9 cellular contexts compared by ENCODE assay signal in the genomic region with DNA sequence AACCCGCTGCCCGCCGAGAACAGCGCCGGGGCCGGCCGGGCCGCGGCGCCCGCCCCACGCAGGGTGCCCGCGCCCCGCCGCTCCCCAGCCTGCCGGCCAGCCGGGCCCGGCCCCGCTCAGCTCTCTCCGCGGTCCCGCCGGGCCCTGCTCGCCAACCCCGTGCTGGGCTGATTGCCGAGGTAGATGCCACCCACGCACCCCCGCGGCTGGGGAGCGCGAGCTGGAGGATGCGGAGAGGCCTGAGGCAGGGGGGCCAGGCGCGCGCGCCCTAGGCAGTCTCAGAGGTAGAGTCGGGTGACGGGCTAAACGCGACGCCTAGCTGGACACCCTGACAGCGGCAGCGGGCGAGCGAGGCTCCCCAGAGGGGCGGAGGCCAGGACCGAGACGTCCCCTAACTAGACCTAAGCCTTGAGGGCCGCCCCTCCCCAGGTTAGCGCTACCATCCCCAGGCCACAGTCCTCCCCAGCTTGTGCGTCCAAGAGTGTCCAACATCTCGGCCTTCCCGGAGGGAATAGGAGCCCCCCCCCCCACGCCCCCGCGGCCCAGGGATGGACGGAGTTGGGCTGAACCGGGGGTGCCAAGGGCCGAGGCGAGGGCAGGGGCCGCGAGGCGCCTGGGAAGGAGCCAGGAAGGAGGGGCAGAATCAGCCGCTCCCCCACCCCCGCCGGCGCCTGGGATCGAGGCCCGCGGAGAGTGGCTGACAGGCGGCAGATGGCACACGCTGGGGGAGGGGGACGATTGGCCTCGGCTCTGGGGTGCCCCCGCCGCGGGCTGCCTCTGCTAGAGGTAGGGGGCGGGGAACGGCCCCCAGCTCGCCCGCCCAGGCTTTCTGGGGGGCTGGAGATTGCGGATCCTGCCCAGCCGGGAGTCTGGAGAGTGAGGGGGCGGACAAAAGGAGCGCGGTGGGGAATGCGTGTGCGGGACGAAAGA. TPM values are rescaled to one million over a fixed set of nuclear protein-coding genes. Genes with fewer than 3 reads are reported as not detected.
A peak's percentile ranks its signal among the peaks of the same experiment; 100 is the strongest.
DNase-seq lines count a peak whose midpoint lies in the region; ATAC-seq, FAIRE-seq and TF ChIP-seq lines count a peak whose summit lies in the region.
"Had no signal": no experiment of that assay in that cellular context is flagged by ENCODE, and none has a peak within 500 bp of the region (broad histone marks: within the 10 kb centered on the region; RNA-seq: fewer than 3 reads in every experiment).

No MANE protein-coding gene starts in this region.

- H3K4me3 ChIP-seq in RWPE2 (ENCODE audit: severe bottlenecking) (peak overlapping the region; percentile 37), ectodermal cell (ENCODE audit: insufficient read depth, low read depth, low read length) (peak overlapping the region; percentile 73), mucosa of descending colon (no peak overlapping the region), subcutaneous abdominal adipose tissue (ENCODE audit: low read depth in 1 of 5, low read length in 5 of 5) (peak overlapping the region; percentile 44 to 76 (median 70))

- 0 out of 3 replicates have a peak, but pooled peaks have one; percentile 4 for ATAC-seq in RWPE2 (ENCODE audit: low read depth)
- ATAC-seq in mucosa of descending colon, result peak; percentile 8
- no peak for ATAC-seq in GM18498 (IDR thresholded peaks at IDR 0.05; ENCODE audit: unreplicated experiment)

- H3K27me3 ChIP-seq in RWPE2 (ENCODE audit: insufficient read depth, poor library complexity, severe bottlenecking) (peaks cover 63% of the 10 kb centered on the region), ectodermal cell (ENCODE audit: control insufficient read depth, insufficient read depth, low read length, poor library complexity, severe bottlenecking) (peaks cover 27% of the 10 kb centered on the region), subcutaneous abdominal adipose tissue (ENCODE audit: control insufficient read depth in 5 of 5, insufficient read depth in 4 of 5, low read length in 5 of 5) (no peaks in the 10 kb centered on the region)

- H3K9ac ChIP-seq in subcutaneous abdominal adipose tissue (ENCODE audit: low read length in 5 of 5), result peak overlapping the region in 4 of 5 donors; percentile 51 to 69 (median 56)

- H3K4me1 ChIP-seq in RWPE2 (ENCODE audit: insufficient read depth, poor library complexity, severe bottlenecking) (no peaks in the 10 kb centered on the region), ectodermal cell (ENCODE audit: control insufficient read depth, insufficient read depth, low read length) (peaks cover 23% of the 10 kb centered on the region), mucosa of descending colon (ENCODE audit: low read depth) (peaks cover 10% of the 10 kb centered on the region), subcutaneous abdominal adipose tissue (ENCODE audit: control insufficient read depth in 5 of 5, insufficient read depth in 5 of 5, low read length in 5 of 5) (peaks cover 2 to 41% (median 34%) of the 10 kb centered on the region in 5 donors)

- intact Hi-C loops in mucosa of descending colon (cut with DNase I, micrococcal nuclease), result no loop called here

- no peaks in the 10 kb centered on the region for H3K9me3 ChIP-seq in RWPE2 (ENCODE audit: severe bottlenecking)
- H3K9me3 ChIP-seq in ectodermal cell (ENCODE audit: control insufficient read depth, low read length), result no peaks in the 10 kb centered on the region
- H3K9me3 ChIP-seq in mucosa of descending colon, result no peaks in the 10 kb centered on the region
- no peaks in the 10 kb centered on the region for H3K9me3 ChIP-seq in subcutaneous abdominal adipose tissue (ENCODE audit: control insufficient read depth in 5 of 5, low read length in 5 of 5)

- 1% methylated on average over 90 of the region's 90 CpGs for WGBS in ectodermal cell, 2 experiments

- TF ChIP-seq CTCF in RWPE2 (IDR thresholded peaks at IDR 0.05; ENCODE audit: poor library complexity, severe bottlenecking) (no peak), mucosa of descending colon (IDR thresholded peaks at IDR 0.05) (no peak)

- DNase-seq in EH (ENCODE audit: low read depth) (peak; percentile 11), RWPE2 (ENCODE audit: low spot score) (no peak), mucosa of descending colon (peak; percentile 59 to 74 (median 70)), GM12892 (ENCODE audit: insufficient read length) (no peak), activated gamma-delta T cell (lab: John Stamatoyannopoulos, UW) (no peak)

- no peak for TF ChIP-seq POLR2A in GM12892 (IDR thresholded peaks at IDR 0.05; ENCODE audit: low read depth, low read length)

- FAIRE-seq in GM12892 (lab: Jason Lieb, UNC), result no peak

- no peaks in the 10 kb centered on the region for H3K36me3 ChIP-seq in RWPE2 (ENCODE audit: low read depth)
- no peaks in the 10 kb centered on the region for H3K36me3 ChIP-seq in ectodermal cell (ENCODE audit: control insufficient read depth, insufficient read depth, low read length)
- no peaks in the 10 kb centered on the region for H3K36me3 ChIP-seq in mucosa of descending colon (ENCODE audit: low read depth)
- no peaks in the 10 kb centered on the region for H3K36me3 ChIP-seq in subcutaneous abdominal adipose tissue (ENCODE audit: control insufficient read depth in 5 of 5, insufficient read depth in 5 of 5, low read length in 5 of 5)

- no peak overlapping the region for H3K27ac ChIP-seq in RWPE2 (ENCODE audit: poor library complexity, severe bottlenecking)
- peak overlapping the region; percentile 8 for H3K27ac ChIP-seq in ectodermal cell (ENCODE audit: insufficient read depth, low read depth, low read length, poor library complexity, severe bottlenecking)
- peak overlapping the region; percentile 67 for H3K27ac ChIP-seq in subcutaneous abdominal adipose tissue (ENCODE audit: low read depth, low read length)

RNA-seq across cellular contexts. Expression of gene ZNF423, which starts 2.6 kb away (rescaled TPM):
- polyA plus RNA-seq in ectodermal cell (2013, experiment 1 of 4), result 86.8 TPM
- polyA plus RNA-seq in ectodermal cell (2013, experiment 2 of 4), result 75.8 TPM
- polyA plus RNA-seq in ectodermal cell (2013, experiment 3 of 4), result 49.6 TPM
- 50.4 TPM for polyA plus RNA-seq in ectodermal cell (2013, experiment 4 of 4)
- total RNA-seq in mucosa of descending colon, result 10 to 100 TPM in 2 of 3 donors, 1 to 10 TPM in 1; 6.7 to 11.6 (median 11.0) TPM
- not detected for polyA plus RNA-seq in GM12892 (2012; ENCODE audit: missing spikeins)
- total RNA-seq: HT1080 had no signal

Comparison
In these comparisons a context has a peak if more than half of its experiments do, and no peak if none do; other contexts are left out.
1. DNase-seq: peak in EH (single experiment) and mucosa of descending colon (3 of 3); none in RWPE2 (single experiment), GM12892 (single experiment) and activated gamma-delta T cell (single experiment).